ENCODE assay signal across 36 cellular contexts in the genomic region with DNA sequence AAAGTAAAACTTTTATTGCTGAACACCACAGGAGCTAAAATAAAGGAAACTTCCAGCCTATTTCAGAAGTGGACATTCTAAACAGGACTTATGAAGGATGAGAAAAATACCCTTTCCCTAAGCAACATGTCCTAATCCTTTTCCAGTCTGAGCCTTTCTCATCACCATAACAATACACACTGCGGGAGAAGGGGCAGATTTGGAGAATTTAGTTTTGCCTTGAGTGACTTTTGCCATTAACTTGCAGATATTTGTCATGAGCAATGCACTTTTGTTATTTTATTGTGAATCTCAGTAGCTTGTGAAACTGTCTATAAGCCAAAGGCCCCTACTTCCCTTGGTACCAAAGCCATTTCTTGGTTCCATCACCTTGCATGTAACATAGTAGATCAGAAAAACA. TPM values are rescaled to one million over a fixed set of nuclear protein-coding genes. Genes with fewer than 3 reads are reported as not detected.
"Had no signal": no experiment of that assay in that cellular context is flagged by ENCODE, and none has a peak within 500 bp of the region (broad histone marks: within the 10 kb centered on the region; RNA-seq: fewer than 3 reads in every experiment).

No MANE protein-coding gene starts in this region.

- H3K27ac Mint-ChIP-seq: naive thymus-derived CD8-positive, alpha-beta T cell; nephron; stimulated activated memory B cell treated with anti-CD40 and anti-IgM and Interleukin-4, amounts not matched to agents 10 μg/mL and 1 μg/mL and 100 μg/mL, for 72 hours; stimulated activated naive CD8-positive, alpha-beta T cell treated with anti-CD3 and anti-CD28 coated beads, Interleukin-15, amount 100 ng/mL, for 72 hours; type B pancreatic cell had no signal

- DNase-seq: heart right ventricle; hippocampal formation; kidney; left colon; left lung; lower lobe of right lung; mammary epithelial cell; mesenchymal stem cell; naive thymus-derived CD8-positive, alpha-beta T cell; occipital lobe; psoas muscle; right lobe of liver; stimulated activated CD4-positive, alpha-beta T cell treated with anti-CD3 and anti-CD28 coated beads, Interleukin-1b, Interleukin-23, amount 100 ng/mL, for 48 hours; stimulated activated CD4-positive, alpha-beta T cell treated with anti-CD3 and anti-CD28 coated beads, Interleukin-2, amount 100 ng/mL, for 48 hours; stimulated activated CD4-positive, alpha-beta T cell treated with anti-CD3 and anti-CD28 coated beads, Interleukin-4, amount 100 ng/mL, for 4 hours; stimulated activated CD8-positive, alpha-beta memory T cell treated with anti-CD3 and anti-CD28 coated beads, Interleukin-4, amount 100 ng/mL, for 48 hours; stimulated activated naive CD4-positive, alpha-beta T cell treated with Interleukin-2 at 50 U/mL for 16 hours; stimulated activated naive CD8-positive, alpha-beta T cell treated with anti-CD3 and anti-CD28 coated beads, Interleukin-15, amount 100 ng/mL, for 72 hours; substantia nigra; uterus had no signal

- H3K4me1 Mint-ChIP-seq: nephron; stimulated activated memory B cell treated with anti-CD40 and anti-IgM and Interleukin-4, amounts not matched to agents 10 μg/mL and 1 μg/mL and 100 μg/mL, for 72 hours had no signal

- ATAC-seq: heart right ventricle; left colon; left lung; lower lobe of right lung; naive thymus-derived CD8-positive, alpha-beta T cell; psoas muscle; right lobe of liver; stimulated activated memory B cell treated with anti-CD40 and anti-IgM and Interleukin-4, amounts not matched to agents 10 μg/mL and 1 μg/mL and 100 μg/mL, for 72 hours; stimulated activated naive CD8-positive, alpha-beta T cell treated with anti-CD3 and anti-CD28 coated beads, Interleukin-15, amount 100 ng/mL, for 72 hours had no signal

- H3K4me2 ChIP-seq: smooth muscle cell had no signal

- H3K27ac ChIP-seq: heart right ventricle, left lung, lower lobe of right lung, neutrophil, parathyroid adenoma, psoas muscle, right atrium auricular region, right lobe of liver, tibial nerve, uterus had no signal

- H3K27me3 ChIP-seq: left lung, right atrium auricular region, right lobe of liver, tibial nerve, uterus had no signal

- H2AFZ ChIP-seq: parathyroid adenoma had no signal

- H3K9ac ChIP-seq: parathyroid adenoma had no signal

- H3K9me3 ChIP-seq: heart right ventricle, left lung, lower lobe of right lung, neutrophil, psoas muscle, right atrium auricular region, right lobe of liver, tibial nerve, uterus had no signal

- H3K4me3 ChIP-seq: heart right ventricle, left lung, lower lobe of right lung, psoas muscle, right atrium auricular region, right lobe of liver, smooth muscle cell, tibial nerve, uterus had no signal

- H3K9me3 Mint-ChIP-seq: nephron; neural crest cell; stimulated activated memory B cell treated with anti-CD40 and anti-IgM and Interleukin-4, amounts not matched to agents 10 μg/mL and 1 μg/mL and 100 μg/mL, for 72 hours; type B pancreatic cell had no signal

- H3K27me3 Mint-ChIP-seq: stimulated activated naive CD8-positive, alpha-beta T cell treated with anti-CD3 and anti-CD28 coated beads, Interleukin-15, amount 100 ng/mL, for 72 hours had no signal

- H3K79me2 ChIP-seq: parathyroid adenoma had no signal

- H3K4me1 ChIP-seq: heart right ventricle, left lung, lower lobe of right lung, parathyroid adenoma, psoas muscle, right atrium auricular region, right lobe of liver, tibial nerve, uterus had no signal

- H3K36me3 ChIP-seq: heart right ventricle, left lung, lower lobe of right lung, neutrophil, right atrium auricular region, right lobe of liver, tibial nerve, uterus had no signal

- H3K36me3 Mint-ChIP-seq: naive thymus-derived CD8-positive, alpha-beta T cell; stimulated activated memory B cell treated with anti-CD40 and anti-IgM and Interleukin-4, amounts not matched to agents 10 μg/mL and 1 μg/mL and 100 μg/mL, for 72 hours; type B pancreatic cell had no signal

- H3K4me3 Mint-ChIP-seq: naive thymus-derived CD8-positive, alpha-beta T cell; nephron; neural crest cell; stimulated activated memory B cell treated with anti-CD40 and anti-IgM and Interleukin-4, amounts not matched to agents 10 μg/mL and 1 μg/mL and 100 μg/mL, for 72 hours; stimulated activated naive CD8-positive, alpha-beta T cell treated with anti-CD3 and anti-CD28 coated beads, Interleukin-15, amount 100 ng/mL, for 72 hours; type B pancreatic cell had no signal

RNA-seq across cellular contexts. Expression of gene OLIG3, which starts 53.0 kb away (rescaled TPM):
- total RNA-seq: heart right ventricle; kidney; left colon; left lung; liver; lower lobe of right lung; mammary epithelial cell; mucosa of gallbladder; naive thymus-derived CD8-positive, alpha-beta T cell; occipital lobe; osteocyte; posterior vena cava; psoas muscle; right atrium auricular region; right lobe of liver; skeletal muscle tissue; smooth muscle cell; temporal lobe; tibial nerve; ureter; uterus had no signal
- polyA plus RNA-seq: heart right ventricle; liver; mammary epithelial cell; naive thymus-derived CD8-positive, alpha-beta T cell; psoas muscle; smooth muscle cell had no signal
